Comparison of ENCODE assay signal across 1 cellular context in genomic region chr22:38656256-38657148, GRCh38.
TF ChIP-seq lines count a peak whose summit lies in the region.

Gene CBY1, plus strand, starts transcription at chr22:38656638. Its CDS starts 11,417 bp downstream, at chr22:38668055.
Gene FAM227A, minus strand, starts transcription at chr22:38656392. Its CDS starts 6,224 bp downstream, at chr22:38650168.

TF ChIP-seq in H1, 55 proteins besides CTCF, POLR2A, EP300 and RAD21:
- peak; percentile 86; the same call in 1 of the 2 replicates for TF ChIP-seq SP4 (IDR thresholded peaks at IDR 0.05; ENCODE audit: low read length)
- TF ChIP-seq YY1 (IDR thresholded peaks at IDR 0.05; ENCODE audit: low read depth, low read length): no peak
- no peak for TF ChIP-seq SP2 (IDR thresholded peaks at IDR 0.05; ENCODE audit: low read length)
- TF ChIP-seq JUND (IDR thresholded peaks at IDR 0.05; ENCODE audit: low read length): peak; percentile 98
- TF ChIP-seq CEBPB (IDR thresholded peaks at IDR 0.05; ENCODE audit: low read depth, low read length): no peak
- TF ChIP-seq ASH2L (IDR thresholded peaks at IDR 0.05; ENCODE audit: low read length): peak; percentile 23
- peak; percentile 69 for TF ChIP-seq SAP30 (IDR thresholded peaks at IDR 0.05; ENCODE audit: insufficient read depth, insufficient replicate concordance, low read length)
- peak; percentile 37 for TF ChIP-seq MAX (IDR thresholded peaks at IDR 0.05)
- TF ChIP-seq BRCA1 (IDR thresholded peaks at IDR 0.05; ENCODE audit: low read depth, low read length): no peak
- TF ChIP-seq CBX8 (IDR thresholded peaks at IDR 0.05; ENCODE audit: borderline replicate concordance, low read depth, low read length): no peak
- no peak for TF ChIP-seq BACH1 (IDR thresholded peaks at IDR 0.05; ENCODE audit: low read length)
- TF ChIP-seq POLR2AphosphoS5 (IDR thresholded peaks at IDR 0.05; ENCODE audit: low read depth, low read length): peak; percentile 19
- peak; percentile 55; the same call in 1 of the 2 replicates for TF ChIP-seq CREB1 (IDR thresholded peaks at IDR 0.05)
- TF ChIP-seq SRF (IDR thresholded peaks at IDR 0.05; ENCODE audit: low read depth, low read length): no peak
- TF ChIP-seq CHD2 (IDR thresholded peaks at IDR 0.05; ENCODE audit: low read length): no peak
- no peak for TF ChIP-seq TAF7 (optimal IDR thresholded peaks at IDR 0.05; ENCODE audit: borderline replicate concordance, low read depth, low read length)
- TF ChIP-seq E2F6 (IDR thresholded peaks at IDR 0.05): no peak
- TF ChIP-seq, protein P1, sequence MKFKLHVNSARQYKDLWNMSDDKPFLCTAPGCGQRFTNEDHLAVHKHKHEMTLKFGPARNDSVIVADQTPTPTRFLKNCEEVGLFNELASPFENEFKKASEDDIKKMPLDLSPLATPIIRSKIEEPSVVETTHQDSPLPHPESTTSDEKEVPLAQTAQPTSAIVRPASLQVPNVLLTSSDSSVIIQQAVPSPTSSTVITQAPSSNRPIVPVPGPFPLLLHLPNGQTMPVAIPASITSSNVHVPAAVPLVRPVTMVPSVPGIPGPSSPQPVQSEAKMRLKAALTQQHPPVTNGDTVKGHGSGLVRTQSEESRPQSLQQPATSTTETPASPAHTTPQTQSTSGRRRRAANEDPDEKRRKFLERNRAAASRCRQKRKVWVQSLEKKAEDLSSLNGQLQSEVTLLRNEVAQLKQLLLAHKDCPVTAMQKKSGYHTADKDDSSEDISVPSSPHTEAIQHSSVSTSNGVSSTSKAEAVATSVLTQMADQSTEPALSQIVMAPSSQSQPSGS (IDR thresholded peaks at IDR 0.05; ENCODE audit: low read length): peak; percentile 29; the same call in 1 of the 2 replicates
- no peak for TF ChIP-seq GTF2F1 (IDR thresholded peaks at IDR 0.05; ENCODE audit: borderline replicate concordance, low read depth, low read length)
- no peak for TF ChIP-seq GABPA (IDR thresholded peaks at IDR 0.05; ENCODE audit: borderline replicate concordance, insufficient read depth, low read length)
- no peak for TF ChIP-seq NANOG (IDR thresholded peaks at IDR 0.05; ENCODE audit: insufficient read depth, low read depth, low read length, poor library complexity, severe bottlenecking)
- TF ChIP-seq KDM4A (IDR thresholded peaks at IDR 0.05; ENCODE audit: low read depth, low read length, severe bottlenecking): peak; percentile 40
- TF ChIP-seq CHD1 (IDR thresholded peaks at IDR 0.05; ENCODE audit: low read depth, low read length): peak; percentile 98
- TF ChIP-seq TEAD4 (IDR thresholded peaks at IDR 0.05; ENCODE audit: low read depth, low read length): no peak
- no peak; the same call in none of the 2 replicates for TF ChIP-seq SP1 (IDR thresholded peaks at IDR 0.05; ENCODE audit: low read depth, low read length)
- no peak for TF ChIP-seq EGR1 (IDR thresholded peaks at IDR 0.05; ENCODE audit: borderline replicate concordance, low read depth, low read length)
- TF ChIP-seq PHF8 (conservative IDR thresholded peaks at IDR 0.05; ENCODE audit: low read depth, low read length): peak; percentile 37
- peak; percentile 95 for TF ChIP-seq POU5F1 (IDR thresholded peaks at IDR 0.05; ENCODE audit: low read depth, low read length)
- TF ChIP-seq, protein P2, sequence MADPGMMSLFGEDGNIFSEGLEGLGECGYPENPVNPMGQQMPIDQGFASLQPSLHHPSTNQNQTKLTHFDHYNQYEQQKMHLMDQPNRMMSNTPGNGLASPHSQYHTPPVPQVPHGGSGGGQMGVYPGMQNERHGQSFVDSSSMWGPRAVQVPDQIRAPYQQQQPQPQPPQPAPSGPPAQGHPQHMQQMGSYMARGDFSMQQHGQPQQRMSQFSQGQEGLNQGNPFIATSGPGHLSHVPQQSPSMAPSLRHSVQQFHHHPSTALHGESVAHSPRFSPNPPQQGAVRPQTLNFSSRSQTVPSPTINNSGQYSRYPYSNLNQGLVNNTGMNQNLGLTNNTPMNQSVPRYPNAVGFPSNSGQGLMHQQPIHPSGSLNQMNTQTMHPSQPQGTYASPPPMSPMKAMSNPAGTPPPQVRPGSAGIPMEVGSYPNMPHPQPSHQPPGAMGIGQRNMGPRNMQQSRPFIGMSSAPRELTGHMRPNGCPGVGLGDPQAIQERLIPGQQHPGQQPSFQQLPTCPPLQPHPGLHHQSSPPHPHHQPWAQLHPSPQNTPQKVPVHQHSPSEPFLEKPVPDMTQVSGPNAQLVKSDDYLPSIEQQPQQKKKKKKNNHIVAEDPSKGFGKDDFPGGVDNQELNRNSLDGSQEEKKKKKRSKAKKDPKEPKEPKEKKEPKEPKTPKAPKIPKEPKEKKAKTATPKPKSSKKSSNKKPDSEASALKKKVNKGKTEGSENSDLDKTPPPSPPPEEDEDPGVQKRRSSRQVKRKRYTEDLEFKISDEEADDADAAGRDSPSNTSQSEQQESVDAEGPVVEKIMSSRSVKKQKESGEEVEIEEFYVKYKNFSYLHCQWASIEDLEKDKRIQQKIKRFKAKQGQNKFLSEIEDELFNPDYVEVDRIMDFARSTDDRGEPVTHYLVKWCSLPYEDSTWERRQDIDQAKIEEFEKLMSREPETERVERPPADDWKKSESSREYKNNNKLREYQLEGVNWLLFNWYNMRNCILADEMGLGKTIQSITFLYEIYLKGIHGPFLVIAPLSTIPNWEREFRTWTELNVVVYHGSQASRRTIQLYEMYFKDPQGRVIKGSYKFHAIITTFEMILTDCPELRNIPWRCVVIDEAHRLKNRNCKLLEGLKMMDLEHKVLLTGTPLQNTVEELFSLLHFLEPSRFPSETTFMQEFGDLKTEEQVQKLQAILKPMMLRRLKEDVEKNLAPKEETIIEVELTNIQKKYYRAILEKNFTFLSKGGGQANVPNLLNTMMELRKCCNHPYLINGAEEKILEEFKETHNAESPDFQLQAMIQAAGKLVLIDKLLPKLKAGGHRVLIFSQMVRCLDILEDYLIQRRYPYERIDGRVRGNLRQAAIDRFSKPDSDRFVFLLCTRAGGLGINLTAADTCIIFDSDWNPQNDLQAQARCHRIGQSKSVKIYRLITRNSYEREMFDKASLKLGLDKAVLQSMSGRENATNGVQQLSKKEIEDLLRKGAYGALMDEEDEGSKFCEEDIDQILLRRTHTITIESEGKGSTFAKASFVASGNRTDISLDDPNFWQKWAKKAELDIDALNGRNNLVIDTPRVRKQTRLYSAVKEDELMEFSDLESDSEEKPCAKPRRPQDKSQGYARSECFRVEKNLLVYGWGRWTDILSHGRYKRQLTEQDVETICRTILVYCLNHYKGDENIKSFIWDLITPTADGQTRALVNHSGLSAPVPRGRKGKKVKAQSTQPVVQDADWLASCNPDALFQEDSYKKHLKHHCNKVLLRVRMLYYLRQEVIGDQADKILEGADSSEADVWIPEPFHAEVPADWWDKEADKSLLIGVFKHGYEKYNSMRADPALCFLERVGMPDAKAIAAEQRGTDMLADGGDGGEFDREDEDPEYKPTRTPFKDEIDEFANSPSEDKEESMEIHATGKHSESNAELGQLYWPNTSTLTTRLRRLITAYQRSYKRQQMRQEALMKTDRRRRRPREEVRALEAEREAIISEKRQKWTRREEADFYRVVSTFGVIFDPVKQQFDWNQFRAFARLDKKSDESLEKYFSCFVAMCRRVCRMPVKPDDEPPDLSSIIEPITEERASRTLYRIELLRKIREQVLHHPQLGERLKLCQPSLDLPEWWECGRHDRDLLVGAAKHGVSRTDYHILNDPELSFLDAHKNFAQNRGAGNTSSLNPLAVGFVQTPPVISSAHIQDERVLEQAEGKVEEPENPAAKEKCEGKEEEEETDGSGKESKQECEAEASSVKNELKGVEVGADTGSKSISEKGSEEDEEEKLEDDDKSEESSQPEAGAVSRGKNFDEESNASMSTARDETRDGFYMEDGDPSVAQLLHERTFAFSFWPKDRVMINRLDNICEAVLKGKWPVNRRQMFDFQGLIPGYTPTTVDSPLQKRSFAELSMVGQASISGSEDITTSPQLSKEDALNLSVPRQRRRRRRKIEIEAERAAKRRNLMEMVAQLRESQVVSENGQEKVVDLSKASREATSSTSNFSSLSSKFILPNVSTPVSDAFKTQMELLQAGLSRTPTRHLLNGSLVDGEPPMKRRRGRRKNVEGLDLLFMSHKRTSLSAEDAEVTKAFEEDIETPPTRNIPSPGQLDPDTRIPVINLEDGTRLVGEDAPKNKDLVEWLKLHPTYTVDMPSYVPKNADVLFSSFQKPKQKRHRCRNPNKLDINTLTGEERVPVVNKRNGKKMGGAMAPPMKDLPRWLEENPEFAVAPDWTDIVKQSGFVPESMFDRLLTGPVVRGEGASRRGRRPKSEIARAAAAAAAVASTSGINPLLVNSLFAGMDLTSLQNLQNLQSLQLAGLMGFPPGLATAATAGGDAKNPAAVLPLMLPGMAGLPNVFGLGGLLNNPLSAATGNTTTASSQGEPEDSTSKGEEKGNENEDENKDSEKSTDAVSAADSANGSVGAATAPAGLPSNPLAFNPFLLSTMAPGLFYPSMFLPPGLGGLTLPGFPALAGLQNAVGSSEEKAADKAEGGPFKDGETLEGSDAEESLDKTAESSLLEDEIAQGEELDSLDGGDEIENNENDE (IDR thresholded peaks at IDR 0.05; ENCODE audit: insufficient replicate concordance, low read length): no peak
- no peak for TF ChIP-seq MAFK (IDR thresholded peaks at IDR 0.05; ENCODE audit: low read depth, low read length)
- no peak for TF ChIP-seq FOSL1 (IDR thresholded peaks at IDR 0.05; ENCODE audit: insufficient read depth, low read depth, low read length)
- TF ChIP-seq CBX5 (IDR thresholded peaks at IDR 0.05; ENCODE audit: low read depth, low read length): no peak
- 0 out of 2 replicates have a peak, but pooled peaks have one; percentile 13 for TF ChIP-seq RBBP5 (IDR thresholded peaks at IDR 0.05; ENCODE audit: borderline replicate concordance, low read depth, low read length)
- no peak for TF ChIP-seq KDM1A (IDR thresholded peaks at IDR 0.05; ENCODE audit: borderline replicate concordance, low read length)
- TF ChIP-seq NRF1 (IDR thresholded peaks at IDR 0.05; ENCODE audit: low read depth, low read length): peak; percentile 89
- no peak for TF ChIP-seq KDM5A (IDR thresholded peaks at IDR 0.05; ENCODE audit: low read length)
- peak; percentile 63; the same call in 1 of the 2 replicates for TF ChIP-seq TBP (IDR thresholded peaks at IDR 0.05; ENCODE audit: low read depth, low read length)
- TF ChIP-seq SIN3A (conservative IDR thresholded peaks at IDR 0.05 in 1 of 2, IDR thresholded peaks at IDR 0.05 in 1 of 2; ENCODE audit: low read depth in 1 of 2, low read length in 2 of 2): peak; percentile 94 to 99
- no peak for TF ChIP-seq SUZ12 (IDR thresholded peaks at IDR 0.05; ENCODE audit: low read length)
- no peak for TF ChIP-seq BCL11A (IDR thresholded peaks at IDR 0.05; ENCODE audit: low read depth in 2 of 2, low read length in 2 of 2)
- no peak for TF ChIP-seq SIRT6 (IDR thresholded peaks at IDR 0.05; ENCODE audit: low read length)
- TF ChIP-seq HDAC2 (IDR thresholded peaks at IDR 0.05; ENCODE audit: borderline replicate concordance in 1 of 2, low read depth in 2 of 2, low read length in 2 of 2): peak; percentile 67 to 77; a peak in 2 of 4 replicates
- no peak for TF ChIP-seq HDAC6 (IDR thresholded peaks at IDR 0.05; ENCODE audit: low read depth, low read length)
- no peak for TF ChIP-seq RFX5 (IDR thresholded peaks at IDR 0.05; ENCODE audit: borderline replicate concordance, low read depth, low read length)
- TF ChIP-seq CTBP2 (IDR thresholded peaks at IDR 0.05; ENCODE audit: borderline replicate concordance, insufficient read depth, insufficient read length, low read length): no peak
- TF ChIP-seq TAF1 (IDR thresholded peaks at IDR 0.05; ENCODE audit: low read depth, low read length): peak; percentile 58; the same call in 1 of the 2 replicates
- no peak for TF ChIP-seq JUN (IDR thresholded peaks at IDR 0.05; ENCODE audit: low read depth, low read length)
- TF ChIP-seq SIX5 (IDR thresholded peaks at IDR 0.05; ENCODE audit: low read depth, low read length): peak; percentile 45
- no peak for TF ChIP-seq RXRA (IDR thresholded peaks at IDR 0.05; ENCODE audit: insufficient read depth, low read depth, low read length)
- TF ChIP-seq, protein P3, sequence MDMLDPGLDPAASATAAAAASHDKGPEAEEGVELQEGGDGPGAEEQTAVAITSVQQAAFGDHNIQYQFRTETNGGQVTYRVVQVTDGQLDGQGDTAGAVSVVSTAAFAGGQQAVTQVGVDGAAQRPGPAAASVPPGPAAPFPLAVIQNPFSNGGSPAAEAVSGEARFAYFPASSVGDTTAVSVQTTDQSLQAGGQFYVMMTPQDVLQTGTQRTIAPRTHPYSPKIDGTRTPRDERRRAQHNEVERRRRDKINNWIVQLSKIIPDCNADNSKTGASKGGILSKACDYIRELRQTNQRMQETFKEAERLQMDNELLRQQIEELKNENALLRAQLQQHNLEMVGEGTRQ (IDR thresholded peaks at IDR 0.05; ENCODE audit: low read length): no peak
- no peak for TF ChIP-seq ZNF274 (IDR thresholded peaks at IDR 0.05; ENCODE audit: borderline replicate concordance, extremely low read depth, low read length)
- TF ChIP-seq, protein P4, sequence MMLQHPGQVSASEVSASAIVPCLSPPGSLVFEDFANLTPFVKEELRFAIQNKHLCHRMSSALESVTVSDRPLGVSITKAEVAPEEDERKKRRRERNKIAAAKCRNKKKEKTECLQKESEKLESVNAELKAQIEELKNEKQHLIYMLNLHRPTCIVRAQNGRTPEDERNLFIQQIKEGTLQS (IDR thresholded peaks at IDR 0.05; ENCODE audit: insufficient read depth, low read depth, low read length): no peak
- TF ChIP-seq RNF2 (IDR thresholded peaks at IDR 0.05; ENCODE audit: borderline replicate concordance, low read depth, low read length, missing control alignments, poor library complexity, severe bottlenecking): no peak
- no peak for TF ChIP-seq EZH2 (IDR thresholded peaks at IDR 0.05; ENCODE audit: low read depth, low read length, severe bottlenecking)
- no peak for TF ChIP-seq TCF12 (IDR thresholded peaks at IDR 0.05; ENCODE audit: low read depth, low read length)
